1 cellular context compared by ENCODE assay signal in the genomic region with DNA sequence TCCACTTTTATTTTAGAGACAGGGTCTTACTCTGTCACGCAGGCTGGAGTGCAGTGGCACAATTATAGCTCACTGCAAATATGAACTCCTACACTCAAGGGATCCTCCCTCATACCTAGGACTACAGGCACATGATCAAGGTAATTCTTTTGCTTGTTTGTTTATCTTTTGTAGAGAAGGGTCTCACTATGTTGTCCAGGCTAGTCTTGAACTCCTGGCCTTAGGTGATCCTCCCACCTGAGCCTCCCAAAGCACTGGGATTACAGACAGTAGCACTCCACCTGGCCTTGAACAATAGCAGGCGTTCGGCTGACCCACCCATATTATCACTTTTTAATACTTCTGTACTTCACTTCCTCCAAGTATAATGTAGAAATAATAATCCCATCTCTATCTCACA.
TF ChIP-seq lines count a peak whose summit lies in the region.

No MANE protein-coding gene starts in this region.

TF ChIP-seq in HCT116, 20 proteins besides CTCF, POLR2A, EP300 and RAD21 (continued from another document):
- TF ChIP-seq, protein P1, sequence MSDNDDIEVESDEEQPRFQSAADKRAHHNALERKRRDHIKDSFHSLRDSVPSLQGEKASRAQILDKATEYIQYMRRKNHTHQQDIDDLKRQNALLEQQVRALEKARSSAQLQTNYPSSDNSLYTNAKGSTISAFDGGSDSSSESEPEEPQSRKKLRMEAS (IDR thresholded peaks at IDR 0.05) = no peak
- TF ChIP-seq EZH2 (IDR thresholded peaks at IDR 0.05) = no peak
- TF ChIP-seq FOSL1 (IDR thresholded peaks at IDR 0.05; ENCODE audit: low read depth) = no peak
- TF ChIP-seq, protein P2, sequence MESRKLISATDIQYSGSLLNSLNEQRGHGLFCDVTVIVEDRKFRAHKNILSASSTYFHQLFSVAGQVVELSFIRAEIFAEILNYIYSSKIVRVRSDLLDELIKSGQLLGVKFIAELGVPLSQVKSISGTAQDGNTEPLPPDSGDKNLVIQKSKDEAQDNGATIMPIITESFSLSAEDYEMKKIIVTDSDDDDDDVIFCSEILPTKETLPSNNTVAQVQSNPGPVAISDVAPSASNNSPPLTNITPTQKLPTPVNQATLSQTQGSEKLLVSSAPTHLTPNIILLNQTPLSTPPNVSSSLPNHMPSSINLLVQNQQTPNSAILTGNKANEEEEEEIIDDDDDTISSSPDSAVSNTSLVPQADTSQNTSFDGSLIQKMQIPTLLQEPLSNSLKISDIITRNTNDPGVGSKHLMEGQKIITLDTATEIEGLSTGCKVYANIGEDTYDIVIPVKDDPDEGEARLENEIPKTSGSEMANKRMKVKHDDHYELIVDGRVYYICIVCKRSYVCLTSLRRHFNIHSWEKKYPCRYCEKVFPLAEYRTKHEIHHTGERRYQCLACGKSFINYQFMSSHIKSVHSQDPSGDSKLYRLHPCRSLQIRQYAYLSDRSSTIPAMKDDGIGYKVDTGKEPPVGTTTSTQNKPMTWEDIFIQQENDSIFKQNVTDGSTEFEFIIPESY (IDR thresholded peaks at IDR 0.05; ENCODE audit: extremely low read depth, insufficient replicate concordance, low read length) = no peak
- no peak for TF ChIP-seq POLR2AphosphoS5 (IDR thresholded peaks at IDR 0.05; ENCODE audit: low read depth, low read length)
- no peak for TF ChIP-seq SIN3A (IDR thresholded peaks at IDR 0.05; ENCODE audit: low read depth)
- no peak for TF ChIP-seq SRF (IDR thresholded peaks at IDR 0.05; ENCODE audit: low read depth)
- no peak for TF ChIP-seq EZH2phosphoT487 (IDR thresholded peaks at IDR 0.05; ENCODE audit: borderline replicate concordance)
- TF ChIP-seq ZNF274 (IDR thresholded peaks at IDR 0.05; ENCODE audit: low read depth, low read length) = no peak
- TF ChIP-seq JUND (IDR thresholded peaks at IDR 0.05) = no peak
- no peak for TF ChIP-seq TCF7L2 (IDR thresholded peaks at IDR 0.05; ENCODE audit: borderline replicate concordance, extremely low read depth, insufficient read depth, insufficient read length)
- TF ChIP-seq CBX3 (IDR thresholded peaks at IDR 0.05; ENCODE audit: low read depth) = no peak
- no peak for TF ChIP-seq ELF1 (IDR thresholded peaks at IDR 0.05; ENCODE audit: borderline replicate concordance, low read depth)
- TF ChIP-seq, protein P3, sequence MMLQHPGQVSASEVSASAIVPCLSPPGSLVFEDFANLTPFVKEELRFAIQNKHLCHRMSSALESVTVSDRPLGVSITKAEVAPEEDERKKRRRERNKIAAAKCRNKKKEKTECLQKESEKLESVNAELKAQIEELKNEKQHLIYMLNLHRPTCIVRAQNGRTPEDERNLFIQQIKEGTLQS (IDR thresholded peaks at IDR 0.05) = no peak
